In the genomic region with DNA sequence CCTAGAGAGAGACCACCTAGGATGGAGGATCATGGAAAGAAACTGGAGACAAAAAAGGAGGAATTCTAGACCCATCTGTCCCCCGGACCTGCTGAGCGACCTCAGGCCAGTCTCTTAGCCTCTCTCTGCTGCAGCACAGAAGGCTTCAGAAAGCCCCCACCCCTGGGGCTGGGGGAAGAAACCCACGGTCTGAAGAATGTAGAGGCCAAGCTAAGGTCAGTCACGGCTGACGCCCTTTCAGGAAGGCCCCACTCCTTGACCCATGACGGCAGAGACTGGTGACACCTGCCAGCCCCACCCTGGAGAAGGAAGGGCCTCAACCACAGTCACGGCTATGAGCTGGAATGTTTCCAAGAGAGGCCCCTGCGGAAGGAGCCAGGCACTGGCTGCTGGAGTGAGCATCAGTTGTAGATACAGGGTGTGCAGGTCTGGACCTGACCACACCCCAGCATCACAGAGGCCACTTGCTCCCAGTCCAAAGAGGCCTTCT, we compare ENCODE assay signal across 9 cellular contexts.
DNase-seq lines count a peak whose midpoint lies in the region; ATAC-seq and TF ChIP-seq lines count a peak whose summit lies in the region.
"Had no signal": no experiment of that assay in that cellular context is flagged by ENCODE, and none has a peak within 500 bp of the region (broad histone marks: within the 10 kb centered on the region; RNA-seq: fewer than 3 reads in every experiment).

No MANE protein-coding gene starts in this region.

- H3K27me3 ChIP-seq in right atrium auricular region (no peaks in the 10 kb centered on the region), heart left ventricle (no peaks in the 10 kb centered on the region)

- 75 to 77% methylated on average over 5 to 7 of the region's 8 CpGs for WGBS in mesodermal cell (ENCODE audit: insufficient coverage in 2 of 2), 2 experiments
- WGBS in heart left ventricle, 4 donors: 55 to 62% (median 59%) methylated on average over 4 to 8 of the region's 8 CpGs

- TF ChIP-seq CTCF in GM13977 (IDR thresholded peaks at IDR 0.05; ENCODE audit: extremely low read depth, insufficient read depth, missing control alignments) (no peak), right atrium auricular region (IDR thresholded peaks at IDR 0.05) (no peak), heart left ventricle (IDR thresholded peaks at IDR 0.05) (no peak)

- no peaks in the 10 kb centered on the region for H3K9me3 ChIP-seq in mesodermal cell (ENCODE audit: control insufficient read depth, low read length)
- H3K9me3 ChIP-seq in right atrium auricular region: no peaks in the 10 kb centered on the region
- no peaks in the 10 kb centered on the region for H3K9me3 ChIP-seq in heart left ventricle

- H3K36me3 ChIP-seq in mesodermal cell (ENCODE audit: control insufficient read depth, insufficient read depth, low read length): no peaks in the 10 kb centered on the region
- no peaks in the 10 kb centered on the region for H3K36me3 ChIP-seq in right atrium auricular region
- no peaks in the 10 kb centered on the region for H3K36me3 ChIP-seq in heart left ventricle

- H3K4me3 ChIP-seq in mesodermal cell (ENCODE audit: extremely low read depth, insufficient read depth, low read length, poor library complexity, severe bottlenecking) (no peak overlapping the region), right atrium auricular region (no peak overlapping the region), heart left ventricle (no peak overlapping the region)

- peak overlapping the region; percentile 16 for H3K27ac ChIP-seq in mesodermal cell (ENCODE audit: low read depth, low read length, severe bottlenecking)
- H3K27ac ChIP-seq in right atrium auricular region: no peak overlapping the region
- H3K27ac ChIP-seq in heart left ventricle: no peak overlapping the region

- in situ Hi-C loops in GM13977 (cut with MboI; ENCODE audit: low pct_unique_long_range_greater_than_20kb, low sequenced_read_pairs, unreplicated experiment): no loop called here

- TF ChIP-seq POLR2A in heart left ventricle (IDR thresholded peaks at IDR 0.05): no peak

- ATAC-seq in GM21515 (IDR thresholded peaks at IDR 0.05; ENCODE audit: unreplicated experiment) (peak; percentile 66), HG03469 (IDR thresholded peaks at IDR 0.05; ENCODE audit: unreplicated experiment) (peak; percentile 81), heart left ventricle (no peak)

- H3K4me1 ChIP-seq in mesodermal cell (ENCODE audit: control insufficient read depth, insufficient read depth, low read length, poor library complexity, severe bottlenecking): peaks cover 5% of the 10 kb centered on the region
- no peaks in the 10 kb centered on the region for H3K4me1 ChIP-seq in right atrium auricular region
- peaks cover 0 to 3% (median 0%) of the 10 kb centered on the region in 12 donors for H3K4me1 ChIP-seq in heart left ventricle

- intact Hi-C loops in heart left ventricle (cut with DNase I): no loop called here

- DNase-seq in GM13977 (ENCODE audit: low spot score): peak; percentile 66
- DNase-seq in stimulated activated naive CD4-positive, alpha-beta T cell (lab: John Stamatoyannopoulos, UW): no peak
- no peak for DNase-seq in NCI-H1436 treated with DMSO at 0.1 percent for 48 hours (lab: John Stamatoyannopoulos, UW)
- no peak for DNase-seq in right atrium auricular region (ENCODE audit: low spot score)
- no peak for DNase-seq in heart left ventricle
- DNase-seq: GOT3 had no signal

Comparison
In these comparisons a context has a peak if more than half of its experiments do, and no peak if none do; other contexts are left out.
1. ATAC-seq: peak in GM21515 (single experiment) and HG03469 (single experiment); none in heart left ventricle (0 of 4).